Comparison of ENCODE assay signal across 14 cellular contexts in genomic region chr20:34220581-34220980, GRCh38. TPM values are rescaled to one million over a fixed set of nuclear protein-coding genes. Genes with fewer than 3 reads are reported as not detected.
DNase-seq lines count a peak whose midpoint lies in the region; ATAC-seq and TF ChIP-seq lines count a peak whose summit lies in the region.
"Had no signal": no experiment of that assay in that cellular context is flagged by ENCODE, and none has a peak within 500 bp of the region (broad histone marks: within the 10 kb centered on the region; RNA-seq: fewer than 3 reads in every experiment).

No MANE protein-coding gene starts in this region.

- H3K27ac ChIP-seq in right atrium auricular region: no peak overlapping the region
- H3K27ac ChIP-seq: ascending aorta had no signal

- intact Hi-C loops in left colon (cut with DNase I, micrococcal nuclease): no loop called here

- TF ChIP-seq CTCF in chondrocyte (IDR thresholded peaks at IDR 0.05): no peak
- no peak for TF ChIP-seq CTCF in nephron progenitor cell (IDR thresholded peaks at IDR 0.05)
- TF ChIP-seq CTCF in omental fat pad (IDR thresholded peaks at IDR 0.05): no peak
- no peak for TF ChIP-seq CTCF in right atrium auricular region (IDR thresholded peaks at IDR 0.05)

- H3K27me3 Mint-ChIP-seq in chondrocyte (ENCODE audit: low read depth) (no peaks in the 10 kb centered on the region), nephron progenitor cell (ENCODE audit: low read depth, poor library complexity) (peaks cover 22% of the 10 kb centered on the region)

- no peaks in the 10 kb centered on the region for H3K36me3 Mint-ChIP-seq in chondrocyte (ENCODE audit: low read depth)
- no peaks in the 10 kb centered on the region for H3K36me3 Mint-ChIP-seq in nephron progenitor cell (ENCODE audit: low read depth)
- H3K36me3 Mint-ChIP-seq: natural killer cell treated with Interleukin-12 subunit alpha and Interleukin-12 subunit beta and Interleukin-15 and Interleukin-18, amount 100 ng/mL, for 72 hours had no signal

- H3K4me3 ChIP-seq in right atrium auricular region: no peak overlapping the region
- H3K4me3 ChIP-seq: ascending aorta had no signal

- DNase-seq in EL (peak; percentile 83), NCI-H226 (peak; percentile 26), chondrocyte (ENCODE audit: low spot score) (no peak), nephron progenitor cell (no peak), NCI-H1092 (lab: John Stamatoyannopoulos, UW) (no peak), omental fat pad (ENCODE audit: low spot score) (no peak), right atrium auricular region (ENCODE audit: low spot score) (no peak), left colon (no peak)
- DNase-seq: C1 segment of cervical spinal cord, NCI-H1092 treated with DMSO at 0.1 percent for 48 hours, NCI-H774 had no signal

- no peaks in the 10 kb centered on the region for H3K36me3 ChIP-seq in right atrium auricular region
- H3K36me3 ChIP-seq: ascending aorta had no signal

- peaks cover 0 to 5% of the 10 kb centered on the region in 2 donors for H3K4me1 ChIP-seq in right atrium auricular region

- H3K9me3 Mint-ChIP-seq in chondrocyte (ENCODE audit: low read depth) (no peaks in the 10 kb centered on the region), nephron progenitor cell (peaks cover 11% of the 10 kb centered on the region)
- H3K9me3 Mint-ChIP-seq: natural killer cell treated with Interleukin-12 subunit alpha and Interleukin-12 subunit beta and Interleukin-15 and Interleukin-18, amount 100 ng/mL, for 72 hours had no signal

- H3K4me3 Mint-ChIP-seq in chondrocyte (ENCODE audit: unreplicated experiment) (peak overlapping the region; percentile 19), nephron progenitor cell (no peak overlapping the region)
- H3K4me3 Mint-ChIP-seq: natural killer cell treated with Interleukin-12 subunit alpha and Interleukin-12 subunit beta and Interleukin-15 and Interleukin-18, amount 100 ng/mL, for 72 hours had no signal

- H3K27ac Mint-ChIP-seq in chondrocyte (ENCODE audit: unreplicated experiment) (peak overlapping the region; percentile 82), nephron progenitor cell (peak overlapping the region; percentile 84)

- no peak for ATAC-seq in omental fat pad (ENCODE audit: low FRiP score)
- no peak for ATAC-seq in left colon
- ATAC-seq: natural killer cell treated with Interleukin-12 subunit alpha and Interleukin-12 subunit beta and Interleukin-15 and Interleukin-18, amount 100 ng/mL, for 72 hours had no signal

- H3K9me3 ChIP-seq in right atrium auricular region: no peaks in the 10 kb centered on the region
- H3K9me3 ChIP-seq: ascending aorta had no signal

- H3K4me1 Mint-ChIP-seq in chondrocyte (ENCODE audit: low read depth) (peaks cover 33% of the 10 kb centered on the region), nephron progenitor cell (no peaks in the 10 kb centered on the region)

- no peaks in the 10 kb centered on the region for H3K27me3 ChIP-seq in right atrium auricular region
- H3K27me3 ChIP-seq: ascending aorta had no signal

RNA-seq across cellular contexts. Expression of gene ASIP, which starts 20.6 kb away (rescaled TPM):
- total RNA-seq in chondrocyte: not detected in 3 replicates
- not detected for total RNA-seq in omental fat pad
- total RNA-seq in right atrium auricular region: 1 to 10 TPM in 1 of 2 donors, not detected in 1; 2.7 TPM
- not detected for total RNA-seq in left colon
- total RNA-seq: ascending aorta; kidney epithelial cell; natural killer cell treated with Interleukin-12 subunit alpha and Interleukin-12 subunit beta and Interleukin-15 and Interleukin-18, amount 100 ng/mL, for 72 hours had no signal

Comparison
In these comparisons a context has a peak if more than half of its experiments do, and no peak if none do; other contexts are left out.
1. DNase-seq: peak in EL (single experiment) and NCI-H226 (single experiment); none in chondrocyte (single experiment), nephron progenitor cell (single experiment), NCI-H1092 (single experiment), omental fat pad (single experiment), right atrium auricular region (single experiment) and left colon (0 of 2).